ENCODE assay signal across 25 cellular contexts in the genomic region with DNA sequence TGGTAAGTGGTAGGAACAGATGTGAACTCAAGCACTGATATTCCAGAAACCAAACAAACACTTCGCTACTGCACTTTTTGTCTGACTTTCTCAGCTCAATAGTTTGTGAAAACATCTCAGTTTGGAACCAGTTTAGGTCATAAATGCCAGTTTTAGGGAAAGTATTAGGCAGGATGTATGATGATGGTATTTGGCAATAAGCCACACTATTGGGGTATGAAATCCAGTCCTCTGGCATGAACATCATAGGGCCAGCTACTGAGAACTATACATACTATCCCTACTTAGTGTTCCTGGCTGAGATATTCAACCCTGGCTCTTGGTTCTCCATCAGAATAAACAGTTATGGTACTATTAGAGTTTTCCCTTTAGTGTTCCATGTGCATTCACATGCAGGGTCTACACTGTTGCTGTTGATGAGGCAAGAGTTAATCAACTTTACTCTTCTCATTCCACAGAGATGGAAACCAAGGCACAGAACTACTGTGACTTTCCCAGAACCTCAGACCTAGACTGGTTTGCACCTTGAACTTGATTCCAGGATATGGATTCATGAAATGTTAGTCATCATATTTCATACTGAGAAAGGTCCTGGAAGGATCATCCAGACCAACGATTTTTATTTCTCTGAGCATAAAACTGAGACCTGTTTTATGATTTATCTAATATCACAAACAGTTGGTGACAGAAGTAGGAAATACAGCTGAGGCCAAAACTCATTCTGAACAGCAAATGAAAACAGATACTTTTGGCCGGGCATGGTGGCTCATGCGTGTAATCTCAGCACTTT.
DNase-seq lines count a peak whose midpoint lies in the region; ATAC-seq and TF ChIP-seq lines count a peak whose summit lies in the region.
"Had no signal": no experiment of that assay in that cellular context is flagged by ENCODE, and none has a peak within 500 bp of the region (broad histone marks: within the 10 kb centered on the region; RNA-seq: fewer than 3 reads in every experiment).

No MANE protein-coding gene starts in this region.

- H3K4me3 ChIP-seq in SK-N-MC, result no peak overlapping the region
- H3K4me3 ChIP-seq in fibroblast of mammary gland (ENCODE audit: control insufficient read depth, low read depth, low read length), result no peak overlapping the region
- H3K4me3 ChIP-seq: hepatocyte, neural progenitor cell, tibial nerve had no signal

- DNase-seq in ELR (ENCODE audit: low read depth) (peak; percentile 54), SK-N-MC (ENCODE audit: low read depth, low spot score) (no peak), fibroblast of mammary gland (ENCODE audit: low read depth) (peak; percentile 21), pons (ENCODE audit: low spot score) (peak; percentile 1), NCI-H1930 (lab: John Stamatoyannopoulos, UW) (no peak), HUDEP-2 (lab: John Stamatoyannopoulos, UW; ENCODE audit: unreplicated experiment in 76 of 76) (no peak)
- DNase-seq: activated B cell treated with CpG ODN at 0.5 μM for 24 hours; activated naive CD8-positive, alpha-beta T cell treated with anti-CD3 and anti-CD28 coated beads, Interleukin-2, amount 50 U/mL, for 24 hours; central memory CD4-positive, alpha-beta T cell; effector CD4-positive, alpha-beta T cell; H9; islet precursor cell; KG1; midbrain; NCI-H1048; NCI-H526; retina; SHP77 treated with DMSO at 0.1 percent for 48 hours; stimulated activated naive CD4-positive, alpha-beta T cell had no signal

- H3K9ac ChIP-seq in SK-N-MC (ENCODE audit: insufficient read length), result no peak overlapping the region
- H3K9ac ChIP-seq: neural progenitor cell had no signal

- no peak for ATAC-seq in GM21526 (IDR thresholded peaks at IDR 0.05; ENCODE audit: low FRiP score, unreplicated experiment)
- ATAC-seq in HG03175 (IDR thresholded peaks at IDR 0.05; ENCODE audit: unreplicated experiment), result no peak
- ATAC-seq: activated naive CD8-positive, alpha-beta T cell treated with anti-CD3 and anti-CD28 coated beads, Interleukin-2, amount 50 U/mL, for 24 hours; activated T-helper 17 cell treated with anti-CD3 and anti-CD28 coated beads, Interleukin-2, amount 50 U/mL, for 72 hours had no signal

- TF ChIP-seq CTCF in fibroblast of mammary gland (conservative IDR thresholded peaks at IDR 0.05; ENCODE audit: control insufficient read depth, insufficient read depth, low read depth, low read length), result no peak

- no peaks in the 10 kb centered on the region for H3K36me3 ChIP-seq in SK-N-MC (ENCODE audit: insufficient read depth, low read length)
- H3K36me3 ChIP-seq: neural progenitor cell, tibial nerve had no signal

- H3K27ac ChIP-seq in SK-N-MC, result peak overlapping the region; percentile 91
- H3K27ac ChIP-seq: neural progenitor cell had no signal

- no peaks in the 10 kb centered on the region for H3K9me3 ChIP-seq in SK-N-MC (ENCODE audit: low read depth, low read length)
- H3K9me3 ChIP-seq: tibial nerve had no signal

Comparison
In these comparisons a context has a peak if more than half of its experiments do, and no peak if none do; other contexts are left out.
1. DNase-seq: peak in ELR (single experiment), fibroblast of mammary gland (single experiment) and pons (single experiment); none in SK-N-MC (single experiment), NCI-H1930 (0 of 2) and HUDEP-2 (0 of 76).